Comparison of ENCODE assay signal across 23 cellular contexts in the genomic region with DNA sequence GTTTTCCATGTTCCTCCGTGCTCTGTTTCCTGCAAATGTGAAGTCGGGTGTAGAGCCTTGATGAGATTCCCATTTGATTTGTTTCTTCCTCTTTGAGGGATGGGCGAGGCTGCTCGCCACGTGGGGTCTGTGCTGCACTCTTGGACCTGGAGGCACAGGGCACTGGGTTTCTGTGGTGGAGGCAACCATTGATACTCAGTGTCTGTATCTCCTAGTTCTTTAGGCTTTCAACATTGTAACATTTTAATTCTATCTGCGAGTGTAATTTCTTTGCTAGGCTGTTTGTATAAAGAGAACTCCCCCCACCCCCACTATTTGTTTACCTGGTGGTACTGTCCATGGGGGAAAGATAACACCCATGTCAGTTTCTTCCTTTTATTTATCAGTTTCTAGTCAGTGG.
"Had no signal": no experiment of that assay in that cellular context is flagged by ENCODE, and none has a peak within 500 bp of the region (broad histone marks: within the 10 kb centered on the region; RNA-seq: fewer than 3 reads in every experiment).

No MANE protein-coding gene starts in this region.

- DNase-seq: activated CD4-positive, CD25-positive, alpha-beta regulatory T cell treated with anti-CD3 and anti-CD28 coated beads, Interleukin-2, amount 50 U/mL, for 72 hours; activated CD8-positive, alpha-beta memory T cell treated with anti-CD3 and anti-CD28 coated beads for 24 hours; activated CD8-positive, alpha-beta memory T cell treated with anti-CD3 and anti-CD28 coated beads, Interleukin-2, amount 50 U/mL, for 48 hours; activated effector memory CD4-positive, alpha-beta T cell treated with Interleukin-2 at 50 U/mL for 16 hours; activated naive CD4-positive, alpha-beta T cell treated with anti-CD3 and anti-CD28 coated beads, Interleukin-2, amount 50 U/mL, for 16 hours; activated T-cell treated with anti-CD3 and anti-CD28 coated beads, Interleukin-2, amount 50 U/mL, for 48 hours; aorta; cortex of kidney; effector CD4-positive, alpha-beta T cell; head of caudate nucleus; kidney; left lung; mammary epithelial cell; stimulated activated CD4-positive, alpha-beta T cell treated with anti-CD3 and anti-CD28 coated beads, Interleukin-2, amount 100 ng/mL, for 24 hours; stomach; T-helper 1 cell; T-helper 9 cell; upper lobe of right lung had no signal

- ATAC-seq: left lung, upper lobe of right lung had no signal

- H3K4me3 ChIP-seq: breast epithelium, left lung, prostate gland, right atrium auricular region, stomach, thoracic aorta, upper lobe of right lung had no signal

- FAIRE-seq: frontal cortex, kidney had no signal

- H3K9me3 ChIP-seq: breast epithelium, left lung, prostate gland, right atrium auricular region, stomach, thoracic aorta, upper lobe of right lung had no signal

- H3K36me3 ChIP-seq: breast epithelium, prostate gland, thoracic aorta, upper lobe of right lung had no signal

- H3K4me1 ChIP-seq: breast epithelium, prostate gland, upper lobe of right lung had no signal

- H3K27me3 ChIP-seq: breast epithelium, left lung, right atrium auricular region, stomach, upper lobe of right lung had no signal

- H3K27ac ChIP-seq: breast epithelium, left lung, prostate gland, stomach, thoracic aorta, upper lobe of right lung had no signal
